2 cellular contexts compared by ENCODE assay signal in the genomic region with DNA sequence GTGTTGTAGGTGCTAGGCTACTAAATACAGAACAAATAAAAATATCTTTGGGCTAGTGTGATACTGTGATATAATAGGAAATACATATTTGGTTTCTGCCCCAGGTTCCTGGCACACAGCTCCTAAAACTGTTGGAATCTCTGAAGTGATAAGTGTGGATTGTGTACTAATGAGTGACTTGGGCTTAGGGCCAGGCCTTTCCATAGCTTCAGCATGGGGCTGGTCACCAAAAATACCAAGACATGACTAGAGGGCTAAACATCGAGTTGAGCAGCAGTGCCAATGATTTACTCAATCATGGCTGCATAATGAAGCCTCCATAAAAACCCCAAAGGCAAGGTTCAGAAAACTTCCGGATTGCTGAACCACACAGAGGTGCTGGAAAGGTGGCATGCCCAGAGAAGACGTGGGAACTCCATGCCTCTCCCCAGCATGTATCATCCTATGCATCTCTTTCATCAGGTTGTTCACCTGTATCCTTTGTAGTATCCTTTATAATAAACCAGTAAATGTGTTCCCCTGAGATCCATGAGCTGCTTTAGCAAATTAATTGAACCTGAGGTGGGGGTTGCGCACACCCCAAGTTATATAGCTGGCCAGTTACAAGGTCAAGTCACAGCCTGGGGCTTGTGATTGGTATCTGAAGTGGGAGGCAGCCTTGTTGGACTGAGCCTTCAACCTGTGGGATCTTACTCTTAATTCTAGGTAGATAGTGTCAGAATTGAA.
TF ChIP-seq lines count a peak whose summit lies in the region.

No MANE protein-coding gene starts in this region.

TF ChIP-seq in SK-N-SH, 30 proteins besides CTCF, POLR2A, EP300 and RAD21:
- TF ChIP-seq GATA2 (CRISPR knock-in tag; IDR thresholded peaks at IDR 0.05), result 0 out of 2 replicates have a peak, but pooled peaks have one; percentile 6
- no peak for TF ChIP-seq RXRA (IDR thresholded peaks at IDR 0.05; ENCODE audit: borderline replicate concordance, low read depth)
TF ChIP-seq in SK-N-SH: peak in this region for 1.

TF ChIP-seq in SK-N-SH treated with all-trans-retinoic acid at 6 μM for 48 hours, 23 proteins besides CTCF, POLR2A, EP300 and RAD21:
- TF ChIP-seq RARB (CRISPR knock-in tag; IDR thresholded peaks at IDR 0.05), result no peak
- TF ChIP-seq ZC3H10 (CRISPR knock-in tag; IDR thresholded peaks at IDR 0.05), result no peak
- TF ChIP-seq ISL1 (CRISPR knock-in tag; IDR thresholded peaks at IDR 0.05), result no peak
- TF ChIP-seq ZFP3 (CRISPR knock-in tag; IDR thresholded peaks at IDR 0.05), result no peak
- TF ChIP-seq GLIS3 (CRISPR knock-in tag; IDR thresholded peaks at IDR 0.05), result no peak
- no peak for TF ChIP-seq ZNF565 (CRISPR knock-in tag; conservative IDR thresholded peaks at IDR 0.05; ENCODE audit: low read depth)
- TF ChIP-seq PPARA (CRISPR knock-in tag; IDR thresholded peaks at IDR 0.05; ENCODE audit: borderline replicate concordance), result no peak
- TF ChIP-seq, protein P1, sequence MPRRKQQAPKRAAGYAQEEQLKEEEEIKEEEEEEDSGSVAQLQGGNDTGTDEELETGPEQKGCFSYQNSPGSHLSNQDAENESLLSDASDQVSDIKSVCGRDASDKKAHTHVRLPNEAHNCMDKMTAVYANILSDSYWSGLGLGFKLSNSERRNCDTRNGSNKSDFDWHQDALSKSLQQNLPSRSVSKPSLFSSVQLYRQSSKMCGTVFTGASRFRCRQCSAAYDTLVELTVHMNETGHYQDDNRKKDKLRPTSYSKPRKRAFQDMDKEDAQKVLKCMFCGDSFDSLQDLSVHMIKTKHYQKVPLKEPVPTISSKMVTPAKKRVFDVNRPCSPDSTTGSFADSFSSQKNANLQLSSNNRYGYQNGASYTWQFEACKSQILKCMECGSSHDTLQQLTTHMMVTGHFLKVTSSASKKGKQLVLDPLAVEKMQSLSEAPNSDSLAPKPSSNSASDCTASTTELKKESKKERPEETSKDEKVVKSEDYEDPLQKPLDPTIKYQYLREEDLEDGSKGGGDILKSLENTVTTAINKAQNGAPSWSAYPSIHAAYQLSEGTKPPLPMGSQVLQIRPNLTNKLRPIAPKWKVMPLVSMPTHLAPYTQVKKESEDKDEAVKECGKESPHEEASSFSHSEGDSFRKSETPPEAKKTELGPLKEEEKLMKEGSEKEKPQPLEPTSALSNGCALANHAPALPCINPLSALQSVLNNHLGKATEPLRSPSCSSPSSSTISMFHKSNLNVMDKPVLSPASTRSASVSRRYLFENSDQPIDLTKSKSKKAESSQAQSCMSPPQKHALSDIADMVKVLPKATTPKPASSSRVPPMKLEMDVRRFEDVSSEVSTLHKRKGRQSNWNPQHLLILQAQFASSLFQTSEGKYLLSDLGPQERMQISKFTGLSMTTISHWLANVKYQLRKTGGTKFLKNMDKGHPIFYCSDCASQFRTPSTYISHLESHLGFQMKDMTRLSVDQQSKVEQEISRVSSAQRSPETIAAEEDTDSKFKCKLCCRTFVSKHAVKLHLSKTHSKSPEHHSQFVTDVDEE (CRISPR knock-in tag; IDR thresholded peaks at IDR 0.05), result no peak
- no peak for TF ChIP-seq SNAI2 (CRISPR knock-in tag; IDR thresholded peaks at IDR 0.05)
- TF ChIP-seq ESRRG (CRISPR knock-in tag; IDR thresholded peaks at IDR 0.05), result no peak
